10 cellular contexts compared by ENCODE assay signal in genomic region chr5:151063590-151063989, GRCh38. TPM values are rescaled to one million over a fixed set of nuclear protein-coding genes. Genes with fewer than 3 reads are reported as not detected.
A peak's percentile ranks its signal among the peaks of the same experiment; 100 is the strongest.
DNase-seq lines count a peak whose midpoint lies in the region; ATAC-seq and TF ChIP-seq lines count a peak whose summit lies in the region.
"Had no signal": no experiment of that assay in that cellular context is flagged by ENCODE, and none has a peak within 500 bp of the region (broad histone marks: within the 10 kb centered on the region; RNA-seq: fewer than 3 reads in every experiment).

No MANE protein-coding gene starts in this region.

- H3K27ac ChIP-seq in CD8-positive, alpha-beta memory T cell (ENCODE audit: low read depth, low read length), result peak overlapping the region; percentile 10
- H3K27ac ChIP-seq in RWPE2 (ENCODE audit: poor library complexity, severe bottlenecking), result peak overlapping the region; percentile 4
- H3K27ac ChIP-seq in esophagus squamous epithelium, result peak overlapping the region; percentile 25 to 75 (median 68)
- H3K27ac ChIP-seq in rectal smooth muscle tissue (ENCODE audit: low read depth, low read length), result peak overlapping the region; percentile 62

- H3K27ac Mint-ChIP-seq in CD8-positive, alpha-beta memory T cell, result peak overlapping the region in 3 of 8 donors; percentile 33 to 83 (median 47)

- H3K36me3 Mint-ChIP-seq in CD8-positive, alpha-beta memory T cell, result peaks cover 0 to 97% (median 6%) of the 10 kb centered on the region in 3 donors

- 49 to 60% methylated on average over 5 to 9 of the region's 12 CpGs for WGBS in esophagus squamous epithelium, 2 donors

- H3K4me1 Mint-ChIP-seq in CD8-positive, alpha-beta memory T cell, result peaks cover 39 to 80% (median 47%) of the 10 kb centered on the region in 3 donors

- H3K36me3 ChIP-seq in CD8-positive, alpha-beta memory T cell (ENCODE audit: insufficient read depth, low read length), result peaks cover 58% of the 10 kb centered on the region
- H3K36me3 ChIP-seq in RWPE2 (ENCODE audit: low read depth) (peaks cover 72% of the 10 kb centered on the region), esophagus squamous epithelium (peaks cover 0 to 86% (median 17%) of the 10 kb centered on the region in 3 donors), rectal smooth muscle tissue (ENCODE audit: control insufficient read depth, insufficient read depth, low read length) (peaks cover 14% of the 10 kb centered on the region)

- intact Hi-C loops in esophagus squamous epithelium (cut with DNase I), result no loop called here

- no peaks in the 10 kb centered on the region for H3K27me3 ChIP-seq in CD8-positive, alpha-beta memory T cell (ENCODE audit: insufficient read depth, low read length, poor library complexity, severe bottlenecking)
- no peaks in the 10 kb centered on the region for H3K27me3 ChIP-seq in RWPE2 (ENCODE audit: insufficient read depth, poor library complexity, severe bottlenecking)
- no peaks in the 10 kb centered on the region for H3K27me3 ChIP-seq in esophagus squamous epithelium
- H3K27me3 ChIP-seq in rectal smooth muscle tissue (ENCODE audit: control insufficient read depth, insufficient read depth, low read length), result no peaks in the 10 kb centered on the region

- H3K9ac ChIP-seq in rectal smooth muscle tissue (ENCODE audit: low read length), result no peak overlapping the region

- H3K4me1 ChIP-seq in CD8-positive, alpha-beta memory T cell (ENCODE audit: insufficient read depth, low read length), result peaks cover 36% of the 10 kb centered on the region
- peaks cover 5% of the 10 kb centered on the region for H3K4me1 ChIP-seq in RWPE2 (ENCODE audit: insufficient read depth, poor library complexity, severe bottlenecking)
- H3K4me1 ChIP-seq in esophagus squamous epithelium, result peaks cover 36 to 77% (median 57%) of the 10 kb centered on the region in 3 donors
- peaks cover 34% of the 10 kb centered on the region for H3K4me1 ChIP-seq in rectal smooth muscle tissue (ENCODE audit: control insufficient read depth, insufficient read depth, low read length)

- CTCF ChIA-PET in CD8-positive, alpha-beta memory T cell (lab: Charles Lee), result interaction anchor here (0.9 to 1.0 kb wide), 3 partner anchors 11 to 51 kb away, joined by 3 to 6 read pairs (median 3); no protein-coding TSS in a partner anchor

- peak; percentile 5; the same call in 1 of the 3 replicates for ATAC-seq in RWPE2 (ENCODE audit: low read depth)
- ATAC-seq in GM18868 (IDR thresholded peaks at IDR 0.05; ENCODE audit: unreplicated experiment), result no peak
- ATAC-seq in HG03571 (IDR thresholded peaks at IDR 0.05; ENCODE audit: unreplicated experiment), result no peak
- no peak for ATAC-seq in HG02678 (IDR thresholded peaks at IDR 0.05; ENCODE audit: unreplicated experiment)

- TF ChIP-seq CTCF in RWPE2 (IDR thresholded peaks at IDR 0.05; ENCODE audit: poor library complexity, severe bottlenecking) (no peak), esophagus squamous epithelium (IDR thresholded peaks at IDR 0.05) (no peak)

- H3K9me3 Mint-ChIP-seq in CD8-positive, alpha-beta memory T cell, result peaks cover 0 to 4% (median 0%) of the 10 kb centered on the region in 5 donors

- POLR2A ChIA-PET in CD8-positive, alpha-beta memory T cell (lab: Charles Lee), result no interaction called here

- DNase-seq in CD8-positive, alpha-beta memory T cell, result no peak
- DNase-seq in RWPE2 (ENCODE audit: low spot score) (no peak), esophagus squamous epithelium (lab: John Stamatoyannopoulos, UW) (no peak), occipital lobe (lab: John Stamatoyannopoulos, UW) (no peak)
- DNase-seq: NCI-H1694 had no signal

- no peaks in the 10 kb centered on the region for H3K27me3 Mint-ChIP-seq in CD8-positive, alpha-beta memory T cell

- TF ChIP-seq POLR2A in esophagus squamous epithelium (IDR thresholded peaks at IDR 0.05), result no peak

- no peak overlapping the region for H3K4me3 Mint-ChIP-seq in CD8-positive, alpha-beta memory T cell

- no peaks in the 10 kb centered on the region for H3K9me3 ChIP-seq in CD8-positive, alpha-beta memory T cell (ENCODE audit: low read length)
- H3K9me3 ChIP-seq in RWPE2 (ENCODE audit: severe bottlenecking) (no peaks in the 10 kb centered on the region), esophagus squamous epithelium (no peaks in the 10 kb centered on the region)

- no peak overlapping the region for H3K4me3 ChIP-seq in CD8-positive, alpha-beta memory T cell (ENCODE audit: low read length)
- H3K4me3 ChIP-seq in RWPE2 (ENCODE audit: severe bottlenecking), result no peak overlapping the region
- peak overlapping the region in 1 of 4 donors; percentile 22 for H3K4me3 ChIP-seq in esophagus squamous epithelium
- peak overlapping the region; percentile 34 for H3K4me3 ChIP-seq in rectal smooth muscle tissue (ENCODE audit: low read length)

RNA-seq across cellular contexts. Expression of gene TNIP1, which starts 17.2 kb away (rescaled TPM):
- total RNA-seq in CD8-positive, alpha-beta memory T cell, result 100 to 1,000 TPM; 212 to 213 TPM
- 62.4 TPM for polyA plus RNA-seq in CD8-positive, alpha-beta memory T cell
- 100 to 1,000 TPM in 1 of 4 donors, 10 to 100 TPM in 3; 55.5 to 109 (median 95.4) TPM for total RNA-seq in esophagus squamous epithelium
- total RNA-seq in occipital lobe, result 18.1 TPM

RNA-seq across cellular contexts. Expression of gene GPX3, which starts 43.2 kb away (rescaled TPM):
- total RNA-seq in CD8-positive, alpha-beta memory T cell, result not detected
- 0.63 TPM for polyA plus RNA-seq in CD8-positive, alpha-beta memory T cell
- 1,000 to 10,000 TPM in 1 of 4 donors, 100 to 1,000 TPM in 3; 166 to 1,028 (median 489) TPM for total RNA-seq in esophagus squamous epithelium
- total RNA-seq in occipital lobe, result 12.3 TPM
- total RNA-seq: T-helper 2 cell treated with Interferon-gamma antibody and Interleukin-4, amounts not matched to agents 100 ng/mL and 5 ng/mL, for 36 hours had no signal

Comparison
In these comparisons a context has a peak if more than half of its experiments do, and no peak if none do; other contexts are left out.
1. H3K27ac ChIP-seq: peak in every context shown above with its lines; median percentile 68 in esophagus squamous epithelium; 62 in rectal smooth muscle tissue; 10 in CD8-positive, alpha-beta memory T cell; 4 in RWPE2.
2. RNA of gene GPX3, which starts 43.2 kb away (total RNA-seq): 166 to 1,028 TPM in esophagus squamous epithelium and 12.3 TPM in occipital lobe (single experiment); not detected in CD8-positive, alpha-beta memory T cell; every median in the first group is over 10 times any median in the second.